Comparison of ENCODE assay signal across 29 cellular contexts in genomic region chr3:159178209-159178897, GRCh38.
"Had no signal": no experiment of that assay in that cellular context is flagged by ENCODE, and none has a peak within 500 bp of the region (broad histone marks: within the 10 kb centered on the region; RNA-seq: fewer than 3 reads in every experiment).

No MANE protein-coding gene starts in this region.

- H3K4me1 ChIP-seq: adrenal gland, body of pancreas, colonic mucosa, esophagus squamous epithelium, gastroesophageal sphincter had no signal

- H3K36me3 ChIP-seq: adrenal gland, cardiac muscle cell, colonic mucosa, esophagus squamous epithelium, gastroesophageal sphincter had no signal

- H3K4me3 ChIP-seq: adrenal gland, body of pancreas, cardiac muscle cell, colonic mucosa, esophagus squamous epithelium, gastroesophageal sphincter had no signal

- DNase-seq: activated CD4-positive, alpha-beta memory T cell treated with anti-CD3 and anti-CD28 coated beads for 36 hours; activated CD4-positive, alpha-beta T cell treated with anti-CD3 and anti-CD28 coated beads for 36 hours; activated CD4-positive, alpha-beta T cell treated with anti-CD3 and anti-CD28 coated beads, Interleukin-2, amount 10 ng/mL, durations not matched to agents 24 days and 14 days; activated CD4-positive, CD25-positive, alpha-beta regulatory T cell; activated CD4-positive, CD25-positive, alpha-beta regulatory T cell treated with anti-CD3 and anti-CD28 coated beads, Interleukin-2, amount 50 U/mL, for 72 hours; activated CD8-positive, alpha-beta memory T cell treated with anti-CD3 and anti-CD28 coated beads, Interleukin-2, amount 10 ng/mL, durations not matched to agents 7 days and 5 days; activated CD8-positive, alpha-beta memory T cell treated with anti-CD3 and anti-CD28 coated beads, Interleukin-2, amount 50 U/mL, for 4 hours; activated CD8-positive, alpha-beta T cell treated with anti-CD3 and anti-CD28 coated beads, Interleukin-2, amount 10 ng/mL, durations not matched to agents 7 days and 5 days; activated effector memory CD4-positive, alpha-beta T cell treated with anti-CD3 and anti-CD28 coated beads, Interleukin-2, amount 50 U/mL, for 16 hours; activated naive CD4-positive, alpha-beta T cell treated with anti-CD3 and anti-CD28 coated beads for 36 hours; activated naive CD8-positive, alpha-beta T cell treated with anti-CD3 and anti-CD28 coated beads for 36 hours; activated naive CD8-positive, alpha-beta T cell treated with anti-CD3 and anti-CD28 coated beads, Interleukin-2, amount 50 U/mL, for 24 hours; activated T-cell treated with anti-CD3 and anti-CD28 coated beads, Interleukin-2, amount 50 U/mL, for 1 hour; activated T-cell treated with anti-CD3 and anti-CD28 coated beads, Interleukin-2, amount 50 U/mL, for 48 hours; adrenal gland; amygdala; aorta; body of pancreas; central memory CD4-positive, alpha-beta T cell; cerebellar nuclear complex; colonic mucosa; effector CD8-positive, alpha-beta T cell; esophagus squamous epithelium; foreskin melanocyte; T-cell; T-helper 9 cell had no signal

- H3K9me3 ChIP-seq: adrenal gland, body of pancreas, colonic mucosa, esophagus squamous epithelium, gastroesophageal sphincter had no signal

- ATAC-seq: activated CD4-positive, alpha-beta T cell treated with anti-CD3 and anti-CD28 coated beads for 36 hours; activated CD8-positive, alpha-beta memory T cell treated with anti-CD3 and anti-CD28 coated beads, Interleukin-2, amount 10 ng/mL, durations not matched to agents 7 days and 5 days; activated CD8-positive, alpha-beta T cell treated with anti-CD3 and anti-CD28 coated beads, Interleukin-2, amount 10 ng/mL, durations not matched to agents 7 days and 5 days; activated naive CD8-positive, alpha-beta T cell treated with anti-CD3 and anti-CD28 coated beads, Interleukin-2, amount 50 U/mL, for 24 hours; body of pancreas; gastroesophageal sphincter; T-cell had no signal

- H3K27ac ChIP-seq: adrenal gland, body of pancreas, cardiac muscle cell, colonic mucosa, epithelial cell of prostate, esophagus squamous epithelium, gastroesophageal sphincter had no signal

- H3K27me3 ChIP-seq: adrenal gland, body of pancreas, cardiac muscle cell, colonic mucosa, esophagus squamous epithelium, gastroesophageal sphincter had no signal
